ENCODE assay signal across 1 cellular context in the genomic region with DNA sequence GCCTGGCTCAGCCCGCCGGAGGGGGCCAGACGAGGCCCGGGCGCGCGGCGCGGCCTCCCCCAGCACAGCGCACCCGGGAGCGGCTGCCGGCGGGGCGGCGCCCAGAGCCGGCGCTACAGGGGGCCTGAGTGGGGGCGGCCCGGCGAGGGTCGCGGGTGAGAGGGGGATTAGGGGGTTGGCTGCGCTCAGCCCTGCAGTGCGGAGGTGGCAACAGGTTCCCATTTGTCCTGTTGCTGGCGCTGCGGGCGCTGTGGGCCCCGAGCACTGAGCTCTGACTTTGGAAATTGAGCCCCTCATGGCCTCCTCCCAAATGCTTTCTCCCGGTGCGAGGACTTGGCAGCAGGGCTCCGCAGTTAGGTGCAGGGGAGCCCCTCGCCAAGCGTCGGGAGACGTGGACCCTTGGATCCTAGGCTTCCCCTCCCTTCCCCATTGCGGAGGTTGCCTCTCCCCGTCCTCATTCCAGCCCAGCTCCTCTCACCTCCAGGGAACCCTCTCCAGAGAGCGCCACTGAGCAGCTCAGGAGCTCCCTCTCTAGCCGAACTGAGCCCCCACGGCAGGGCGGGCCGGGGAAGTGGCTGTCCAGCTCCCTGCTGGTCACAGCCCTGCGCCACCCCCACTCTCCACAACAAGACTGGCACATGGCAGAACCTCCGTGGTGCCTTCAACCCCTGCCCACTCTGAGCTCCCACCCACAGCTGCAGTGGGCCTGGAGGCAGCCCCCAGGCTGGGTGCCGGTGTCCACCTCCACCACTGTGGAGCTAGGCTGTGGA.
A peak's percentile ranks its signal among the peaks of the same experiment; 100 is the strongest.
TF ChIP-seq lines count a peak whose summit lies in the region.

No MANE protein-coding gene starts in this region.

TF ChIP-seq in HepG2, 621 proteins besides CTCF, POLR2A, EP300 and RAD21 (continues in another document):
- TF ChIP-seq ZSCAN20 (CRISPR knock-in tag; IDR thresholded peaks at IDR 0.05; ENCODE audit: borderline replicate concordance) (no peak), ZNF446 (CRISPR knock-in tag; IDR thresholded peaks at IDR 0.05) (no peak), LCORL (IDR thresholded peaks at IDR 0.05) (no peak), LCORL (CRISPR knock-in tag; IDR thresholded peaks at IDR 0.05) (no peak), ZNF556 (CRISPR knock-in tag; IDR thresholded peaks at IDR 0.05; ENCODE audit: borderline replicate concordance) (no peak), ZBTB7A (CRISPR knock-in tag; IDR thresholded peaks at IDR 0.05) (no peak), PRPF4 (IDR thresholded peaks at IDR 0.05; ENCODE audit: low read depth, low read length, poor library complexity, severe bottlenecking) (no peak), ETV6 (CRISPR knock-in tag; conservative IDR thresholded peaks at IDR 0.05) (no peak), RBFOX2 (IDR thresholded peaks at IDR 0.05; ENCODE audit: low read depth, low read length) (peak; percentile 61), AGO2 (optimal IDR thresholded peaks at IDR 0.05; ENCODE audit: low read depth, low read length) (peak; percentile 58), SNAI1 (CRISPR knock-in tag; IDR thresholded peaks at IDR 0.05; ENCODE audit: borderline replicate concordance) (no peak), ZNF251 (CRISPR knock-in tag; IDR thresholded peaks at IDR 0.05) (no peak), CEBPB (IDR thresholded peaks at IDR 0.05; ENCODE audit: borderline replicate concordance, low read depth, low read length) (no peak), ZNF570 (CRISPR knock-in tag; IDR thresholded peaks at IDR 0.05; ENCODE audit: borderline replicate concordance) (no peak), MYNN (CRISPR knock-in tag; IDR thresholded peaks at IDR 0.05; ENCODE audit: low read depth) (no peak), ZNF724P (CRISPR knock-in tag; IDR thresholded peaks at IDR 0.05; ENCODE audit: borderline replicate concordance) (no peak), AKAP8 (CRISPR knock-in tag; IDR thresholded peaks at IDR 0.05) (peak; percentile 94), SP4 (CRISPR knock-in tag; IDR thresholded peaks at IDR 0.05) (no peak), ZMYM2 (CRISPR knock-in tag; IDR thresholded peaks at IDR 0.05) (no peak), ZNF543 (CRISPR knock-in tag; IDR thresholded peaks at IDR 0.05) (no peak), RAD51 (IDR thresholded peaks at IDR 0.05; ENCODE audit: borderline replicate concordance) (no peak), GATAD1 (CRISPR knock-in tag; IDR thresholded peaks at IDR 0.05) (no peak), THYN1 (CRISPR knock-in tag; IDR thresholded peaks at IDR 0.05; ENCODE audit: borderline replicate concordance, low read depth) (no peak), ZNF616 (CRISPR knock-in tag; IDR thresholded peaks at IDR 0.05; ENCODE audit: low read depth) (no peak), ZNF709 (CRISPR knock-in tag; IDR thresholded peaks at IDR 0.05) (no peak), POLR2G (IDR thresholded peaks at IDR 0.05; ENCODE audit: low read depth, low read length) (peak; percentile 41; the same call in 1 of the 2 replicates), POGZ (CRISPR knock-in tag; IDR thresholded peaks at IDR 0.05) (no peak), ZNF546 (CRISPR knock-in tag; conservative IDR thresholded peaks at IDR 0.05) (no peak), ZNF432 (CRISPR knock-in tag; IDR thresholded peaks at IDR 0.05; ENCODE audit: borderline replicate concordance) (no peak), HNRNPLL (IDR thresholded peaks at IDR 0.05; ENCODE audit: low read depth, low read length, poor library complexity, severe bottlenecking) (peak; percentile 22), BRD4 (CRISPR knock-in tag; IDR thresholded peaks at IDR 0.05) (peak; percentile 36; the same call in 1 of the 2 replicates), SETDB1 (CRISPR knock-in tag; IDR thresholded peaks at IDR 0.05; ENCODE audit: borderline replicate concordance) (no peak), HNRNPH1 (optimal IDR thresholded peaks at IDR 0.05; ENCODE audit: low read depth, low read length) (no peak), HOXD1 (CRISPR knock-in tag; IDR thresholded peaks at IDR 0.05) (0 out of 2 replicates have a peak, but pooled peaks have one; percentile 32), ZZZ3 (CRISPR knock-in tag; IDR thresholded peaks at IDR 0.05; ENCODE audit: borderline replicate concordance) (no peak)
- TF ChIP-seq, protein P1, sequence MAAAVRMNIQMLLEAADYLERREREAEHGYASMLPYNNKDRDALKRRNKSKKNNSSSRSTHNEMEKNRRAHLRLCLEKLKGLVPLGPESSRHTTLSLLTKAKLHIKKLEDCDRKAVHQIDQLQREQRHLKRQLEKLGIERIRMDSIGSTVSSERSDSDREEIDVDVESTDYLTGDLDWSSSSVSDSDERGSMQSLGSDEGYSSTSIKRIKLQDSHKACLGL (CRISPR knock-in tag; IDR thresholded peaks at IDR 0.05) = no peak
- TF ChIP-seq, protein P2, sequence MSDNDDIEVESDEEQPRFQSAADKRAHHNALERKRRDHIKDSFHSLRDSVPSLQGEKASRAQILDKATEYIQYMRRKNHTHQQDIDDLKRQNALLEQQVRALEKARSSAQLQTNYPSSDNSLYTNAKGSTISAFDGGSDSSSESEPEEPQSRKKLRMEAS (IDR thresholded peaks at IDR 0.05) = no peak
- TF ChIP-seq, protein P3, sequence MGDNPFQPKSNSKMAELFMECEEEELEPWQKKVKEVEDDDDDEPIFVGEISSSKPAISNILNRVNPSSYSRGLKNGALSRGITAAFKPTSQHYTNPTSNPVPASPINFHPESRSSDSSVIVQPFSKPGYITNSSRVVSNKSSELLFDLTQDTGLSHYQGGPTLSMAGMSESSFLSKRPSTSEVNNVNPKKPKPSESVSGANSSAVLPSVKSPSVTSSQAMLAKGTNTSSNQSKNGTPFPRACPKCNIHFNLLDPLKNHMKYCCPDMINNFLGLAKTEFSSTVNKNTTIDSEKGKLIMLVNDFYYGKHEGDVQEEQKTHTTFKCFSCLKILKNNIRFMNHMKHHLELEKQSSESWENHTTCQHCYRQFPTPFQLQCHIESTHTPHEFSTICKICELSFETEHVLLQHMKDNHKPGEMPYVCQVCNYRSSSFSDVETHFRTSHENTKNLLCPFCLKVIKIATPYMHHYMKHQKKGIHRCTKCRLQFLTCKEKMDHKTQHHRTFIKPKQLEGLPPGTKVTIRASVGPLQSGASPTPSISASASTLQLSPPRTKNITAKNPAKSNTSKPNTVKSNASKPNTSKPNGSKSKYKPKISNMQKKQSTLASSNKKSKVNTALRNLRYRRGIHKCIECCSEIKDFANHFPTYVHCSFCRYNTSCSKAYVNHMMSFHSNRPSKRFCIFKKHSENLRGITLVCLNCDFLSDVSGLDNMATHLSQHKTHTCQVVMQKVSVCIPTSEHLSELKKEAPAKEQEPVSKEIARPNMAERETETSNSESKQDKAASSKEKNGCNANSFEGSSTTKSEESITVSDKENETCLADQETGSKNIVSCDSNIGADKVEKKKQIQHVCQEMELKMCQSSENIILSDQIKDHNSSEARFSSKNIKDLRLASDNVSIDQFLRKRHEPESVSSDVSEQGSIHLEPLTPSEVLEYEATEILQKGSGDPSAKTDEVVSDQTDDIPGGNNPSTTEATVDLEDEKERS (CRISPR knock-in tag; IDR thresholded peaks at IDR 0.05) = no peak
- TF ChIP-seq, protein P4, sequence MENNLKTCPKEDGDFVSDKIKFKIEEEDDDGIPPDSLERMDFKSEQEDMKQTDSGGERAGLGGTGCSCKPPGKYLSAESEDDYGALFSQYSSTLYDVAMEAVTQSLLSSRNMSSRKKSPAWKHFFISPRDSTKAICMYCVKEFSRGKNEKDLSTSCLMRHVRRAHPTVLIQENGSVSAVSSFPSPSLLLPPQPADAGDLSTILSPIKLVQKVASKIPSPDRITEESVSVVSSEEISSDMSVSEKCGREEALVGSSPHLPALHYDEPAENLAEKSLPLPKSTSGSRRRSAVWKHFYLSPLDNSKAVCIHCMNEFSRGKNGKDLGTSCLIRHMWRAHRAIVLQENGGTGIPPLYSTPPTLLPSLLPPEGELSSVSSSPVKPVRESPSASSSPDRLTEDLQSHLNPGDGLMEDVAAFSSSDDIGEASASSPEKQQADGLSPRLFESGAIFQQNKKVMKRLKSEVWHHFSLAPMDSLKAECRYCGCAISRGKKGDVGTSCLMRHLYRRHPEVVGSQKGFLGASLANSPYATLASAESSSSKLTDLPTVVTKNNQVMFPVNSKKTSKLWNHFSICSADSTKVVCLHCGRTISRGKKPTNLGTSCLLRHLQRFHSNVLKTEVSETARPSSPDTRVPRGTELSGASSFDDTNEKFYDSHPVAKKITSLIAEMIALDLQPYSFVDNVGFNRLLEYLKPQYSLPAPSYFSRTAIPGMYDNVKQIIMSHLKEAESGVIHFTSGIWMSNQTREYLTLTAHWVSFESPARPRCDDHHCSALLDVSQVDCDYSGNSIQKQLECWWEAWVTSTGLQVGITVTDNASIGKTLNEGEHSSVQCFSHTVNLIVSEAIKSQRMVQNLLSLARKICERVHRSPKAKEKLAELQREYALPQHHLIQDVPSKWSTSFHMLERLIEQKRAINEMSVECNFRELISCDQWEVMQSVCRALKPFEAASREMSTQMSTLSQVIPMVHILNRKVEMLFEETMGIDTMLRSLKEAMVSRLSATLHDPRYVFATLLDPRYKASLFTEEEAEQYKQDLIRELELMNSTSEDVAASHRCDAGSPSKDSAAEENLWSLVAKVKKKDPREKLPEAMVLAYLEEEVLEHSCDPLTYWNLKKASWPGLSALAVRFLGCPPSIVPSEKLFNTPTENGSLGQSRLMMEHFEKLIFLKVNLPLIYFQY (CRISPR knock-in tag; IDR thresholded peaks at IDR 0.05; ENCODE audit: borderline replicate concordance) = no peak
- TF ChIP-seq, protein P5, sequence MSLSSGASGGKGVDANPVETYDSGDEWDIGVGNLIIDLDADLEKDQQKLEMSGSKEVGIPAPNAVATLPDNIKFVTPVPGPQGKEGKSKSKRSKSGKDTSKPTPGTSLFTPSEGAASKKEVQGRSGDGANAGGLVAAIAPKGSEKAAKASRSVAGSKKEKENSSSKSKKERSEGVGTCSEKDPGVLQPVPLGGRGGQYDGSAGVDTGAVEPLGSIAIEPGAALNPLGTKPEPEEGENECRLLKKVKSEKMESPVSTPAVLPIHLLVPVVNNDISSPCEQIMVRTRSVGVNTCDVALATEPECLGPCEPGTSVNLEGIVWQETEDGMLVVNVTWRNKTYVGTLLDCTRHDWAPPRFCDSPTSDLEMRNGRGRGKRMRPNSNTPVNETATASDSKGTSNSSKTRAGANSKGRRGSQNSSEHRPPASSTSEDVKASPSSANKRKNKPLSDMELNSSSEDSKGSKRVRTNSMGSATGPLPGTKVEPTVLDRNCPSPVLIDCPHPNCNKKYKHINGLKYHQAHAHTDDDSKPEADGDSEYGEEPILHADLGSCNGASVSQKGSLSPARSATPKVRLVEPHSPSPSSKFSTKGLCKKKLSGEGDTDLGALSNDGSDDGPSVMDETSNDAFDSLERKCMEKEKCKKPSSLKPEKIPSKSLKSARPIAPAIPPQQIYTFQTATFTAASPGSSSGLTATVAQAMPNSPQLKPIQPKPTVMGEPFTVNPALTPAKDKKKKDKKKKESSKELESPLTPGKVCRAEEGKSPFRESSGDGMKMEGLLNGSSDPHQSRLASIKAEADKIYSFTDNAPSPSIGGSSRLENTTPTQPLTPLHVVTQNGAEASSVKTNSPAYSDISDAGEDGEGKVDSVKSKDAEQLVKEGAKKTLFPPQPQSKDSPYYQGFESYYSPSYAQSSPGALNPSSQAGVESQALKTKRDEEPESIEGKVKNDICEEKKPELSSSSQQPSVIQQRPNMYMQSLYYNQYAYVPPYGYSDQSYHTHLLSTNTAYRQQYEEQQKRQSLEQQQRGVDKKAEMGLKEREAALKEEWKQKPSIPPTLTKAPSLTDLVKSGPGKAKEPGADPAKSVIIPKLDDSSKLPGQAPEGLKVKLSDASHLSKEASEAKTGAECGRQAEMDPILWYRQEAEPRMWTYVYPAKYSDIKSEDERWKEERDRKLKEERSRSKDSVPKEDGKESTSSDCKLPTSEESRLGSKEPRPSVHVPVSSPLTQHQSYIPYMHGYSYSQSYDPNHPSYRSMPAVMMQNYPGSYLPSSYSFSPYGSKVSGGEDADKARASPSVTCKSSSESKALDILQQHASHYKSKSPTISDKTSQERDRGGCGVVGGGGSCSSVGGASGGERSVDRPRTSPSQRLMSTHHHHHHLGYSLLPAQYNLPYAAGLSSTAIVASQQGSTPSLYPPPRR (CRISPR knock-in tag; IDR thresholded peaks at IDR 0.05; ENCODE audit: borderline replicate concordance) = no peak
- TF ChIP-seq, protein P6, sequence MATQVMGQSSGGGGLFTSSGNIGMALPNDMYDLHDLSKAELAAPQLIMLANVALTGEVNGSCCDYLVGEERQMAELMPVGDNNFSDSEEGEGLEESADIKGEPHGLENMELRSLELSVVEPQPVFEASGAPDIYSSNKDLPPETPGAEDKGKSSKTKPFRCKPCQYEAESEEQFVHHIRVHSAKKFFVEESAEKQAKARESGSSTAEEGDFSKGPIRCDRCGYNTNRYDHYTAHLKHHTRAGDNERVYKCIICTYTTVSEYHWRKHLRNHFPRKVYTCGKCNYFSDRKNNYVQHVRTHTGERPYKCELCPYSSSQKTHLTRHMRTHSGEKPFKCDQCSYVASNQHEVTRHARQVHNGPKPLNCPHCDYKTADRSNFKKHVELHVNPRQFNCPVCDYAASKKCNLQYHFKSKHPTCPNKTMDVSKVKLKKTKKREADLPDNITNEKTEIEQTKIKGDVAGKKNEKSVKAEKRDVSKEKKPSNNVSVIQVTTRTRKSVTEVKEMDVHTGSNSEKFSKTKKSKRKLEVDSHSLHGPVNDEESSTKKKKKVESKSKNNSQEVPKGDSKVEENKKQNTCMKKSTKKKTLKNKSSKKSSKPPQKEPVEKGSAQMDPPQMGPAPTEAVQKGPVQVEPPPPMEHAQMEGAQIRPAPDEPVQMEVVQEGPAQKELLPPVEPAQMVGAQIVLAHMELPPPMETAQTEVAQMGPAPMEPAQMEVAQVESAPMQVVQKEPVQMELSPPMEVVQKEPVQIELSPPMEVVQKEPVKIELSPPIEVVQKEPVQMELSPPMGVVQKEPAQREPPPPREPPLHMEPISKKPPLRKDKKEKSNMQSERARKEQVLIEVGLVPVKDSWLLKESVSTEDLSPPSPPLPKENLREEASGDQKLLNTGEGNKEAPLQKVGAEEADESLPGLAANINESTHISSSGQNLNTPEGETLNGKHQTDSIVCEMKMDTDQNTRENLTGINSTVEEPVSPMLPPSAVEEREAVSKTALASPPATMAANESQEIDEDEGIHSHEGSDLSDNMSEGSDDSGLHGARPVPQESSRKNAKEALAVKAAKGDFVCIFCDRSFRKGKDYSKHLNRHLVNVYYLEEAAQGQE (IDR thresholded peaks at IDR 0.05; ENCODE audit: borderline replicate concordance in 1 of 2, low read depth in 1 of 2, low read length in 2 of 2) = peak in 1 of 2 experiments; percentile 6; a peak in 1 of 4 replicates
- TF ChIP-seq, protein P7, sequence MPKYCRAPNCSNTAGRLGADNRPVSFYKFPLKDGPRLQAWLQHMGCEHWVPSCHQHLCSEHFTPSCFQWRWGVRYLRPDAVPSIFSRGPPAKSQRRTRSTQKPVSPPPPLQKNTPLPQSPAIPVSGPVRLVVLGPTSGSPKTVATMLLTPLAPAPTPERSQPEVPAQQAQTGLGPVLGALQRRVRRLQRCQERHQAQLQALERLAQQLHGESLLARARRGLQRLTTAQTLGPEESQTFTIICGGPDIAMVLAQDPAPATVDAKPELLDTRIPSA (CRISPR knock-in tag; IDR thresholded peaks at IDR 0.05; ENCODE audit: borderline replicate concordance) = no peak
- TF ChIP-seq, protein P8, sequence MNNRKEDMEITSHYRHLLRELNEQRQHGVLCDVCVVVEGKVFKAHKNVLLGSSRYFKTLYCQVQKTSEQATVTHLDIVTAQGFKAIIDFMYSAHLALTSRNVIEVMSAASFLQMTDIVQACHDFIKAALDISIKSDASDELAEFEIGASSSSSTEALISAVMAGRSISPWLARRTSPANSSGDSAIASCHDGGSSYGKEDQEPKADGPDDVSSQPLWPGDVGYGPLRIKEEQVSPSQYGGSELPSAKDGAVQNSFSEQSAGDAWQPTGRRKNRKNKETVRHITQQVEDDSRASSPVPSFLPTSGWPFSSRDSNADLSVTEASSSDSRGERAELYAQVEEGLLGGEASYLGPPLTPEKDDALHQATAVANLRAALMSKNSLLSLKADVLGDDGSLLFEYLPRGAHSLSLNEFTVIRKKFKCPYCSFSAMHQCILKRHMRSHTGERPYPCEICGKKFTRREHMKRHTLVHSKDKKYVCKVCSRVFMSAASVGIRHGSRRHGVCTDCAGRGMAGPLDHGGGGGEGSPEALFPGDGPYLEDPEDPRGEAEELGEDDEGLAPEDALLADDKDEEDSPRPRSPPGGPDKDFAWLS (CRISPR knock-in tag; IDR thresholded peaks at IDR 0.05; ENCODE audit: borderline replicate concordance) = no peak
